Comparison of ENCODE assay signal across 9 cellular contexts in genomic region chr5:139787257-139787567, GRCh38. TPM values are rescaled to one million over a fixed set of nuclear protein-coding genes. Genes with fewer than 3 reads are reported as not detected.
DNase-seq lines count a peak whose midpoint lies in the region; ATAC-seq, FAIRE-seq and TF ChIP-seq lines count a peak whose summit lies in the region.
"Had no signal": no experiment of that assay in that cellular context is flagged by ENCODE, and none has a peak within 500 bp of the region (broad histone marks: within the 10 kb centered on the region; RNA-seq: fewer than 3 reads in every experiment).

No MANE protein-coding gene starts in this region.

- H3K9me3 ChIP-seq in colonic mucosa (no peaks in the 10 kb centered on the region), HAP-1 (no peaks in the 10 kb centered on the region; the same call in 1 of the 2 replicates)
- H3K9me3 ChIP-seq: transverse colon had no signal

- H3K4me1 ChIP-seq in colonic mucosa: no peaks in the 10 kb centered on the region
- no peaks in the 10 kb centered on the region for H3K4me1 ChIP-seq in HAP-1

- no peak for ATAC-seq in GM19324 (IDR thresholded peaks at IDR 0.05; ENCODE audit: low FRiP score, unreplicated experiment)

- H3K9ac ChIP-seq in colonic mucosa (ENCODE audit: low read depth in 2 of 2, low read length in 2 of 2): peak overlapping the region in 1 of 2 donors; percentile 55

- H3K27me3 ChIP-seq in colonic mucosa (peaks cover 4% of the 10 kb centered on the region), HAP-1 (ENCODE audit: low read depth) (0 out of 2 replicates have a peak, but pooled peaks cover 5% of the 10 kb centered on the region)

- H3K4me3 ChIP-seq in LNCaP clone FGC (ENCODE audit: low read depth, low read length) (peak overlapping the region; percentile 58), colonic mucosa (peak overlapping the region; percentile 51), HAP-1 (no peak overlapping the region)

- H3K27ac ChIP-seq in colonic mucosa: no peak overlapping the region

- in situ Hi-C loops in HAP-1 (cut with MboI; ENCODE audit: low sequenced_read_pairs): loop anchor here (5.0 to 10.0 kb wide), 3 partner anchors 58 to 370 kb away; no protein-coding TSS in a partner anchor

- intact Hi-C loops in colonic mucosa (cut with DNase I): loop anchor here (5.0 kb wide), 3 partner anchors 55 to 370 kb away; no protein-coding TSS in a partner anchor

- DNase-seq in DMS79 treated with DMSO at 0.1 percent for 48 hours (lab: John Stamatoyannopoulos, UW): peak; percentile 56
- no peak for DNase-seq in LNCaP clone FGC (ENCODE audit: low read depth)
- DNase-seq in colonic mucosa: no peak
- DNase-seq in renal cortical epithelial cell (ENCODE audit: low read depth): peak; percentile 55
- no peak for DNase-seq in HAP-1 (ENCODE audit: low spot score in 2 of 2)
- DNase-seq in urothelium cell line (ENCODE audit: low spot score): no peak
- no peak for DNase-seq in stimulated activated CD4-positive, alpha-beta T cell treated with anti-CD3 and anti-CD28 coated beads, Interleukin-12 subunit alpha, Interleukin-12 subunit beta, amount 100 ng/mL, for 4 hours

- FAIRE-seq in urothelium cell line (lab: Jason Lieb, UNC): no peak

- TF ChIP-seq CTCF in LNCaP clone FGC (IDR thresholded peaks at IDR 0.05; ENCODE audit: control insufficient read depth, extremely low read depth, insufficient read depth) (no peak), colonic mucosa (IDR thresholded peaks at IDR 0.05) (no peak)

- H3K36me3 ChIP-seq in colonic mucosa (no peaks in the 10 kb centered on the region), HAP-1 (replicated peaks) (no peaks in the 10 kb centered on the region)
- H3K36me3 ChIP-seq: transverse colon had no signal

RNA-seq across cellular contexts. Expression of gene PSD2, which starts 8.4 kb away (rescaled TPM):
- total RNA-seq in colonic mucosa (under 1 TPM; 0.05 to 0.11 TPM), renal cortical epithelial cell (0.05 TPM in 1 of 2 replicates, not detected in the other)

Comparison
In these comparisons a context has a peak if more than half of its experiments do, and no peak if none do; other contexts are left out.
1. DNase-seq: peak in DMS79 treated with DMSO at 0.1 percent for 48 hours (single experiment) and renal cortical epithelial cell (single experiment); none in LNCaP clone FGC (single experiment), colonic mucosa (single experiment), HAP-1 (0 of 2), urothelium cell line (single experiment) and stimulated activated CD4-positive, alpha-beta T cell treated with anti-CD3 and anti-CD28 coated beads, Interleukin-12 subunit alpha, Interleukin-12 subunit beta, amount 100 ng/mL, for 4 hours (single experiment).